ENCODE assay signal across 13 cellular contexts in the genomic region with DNA sequence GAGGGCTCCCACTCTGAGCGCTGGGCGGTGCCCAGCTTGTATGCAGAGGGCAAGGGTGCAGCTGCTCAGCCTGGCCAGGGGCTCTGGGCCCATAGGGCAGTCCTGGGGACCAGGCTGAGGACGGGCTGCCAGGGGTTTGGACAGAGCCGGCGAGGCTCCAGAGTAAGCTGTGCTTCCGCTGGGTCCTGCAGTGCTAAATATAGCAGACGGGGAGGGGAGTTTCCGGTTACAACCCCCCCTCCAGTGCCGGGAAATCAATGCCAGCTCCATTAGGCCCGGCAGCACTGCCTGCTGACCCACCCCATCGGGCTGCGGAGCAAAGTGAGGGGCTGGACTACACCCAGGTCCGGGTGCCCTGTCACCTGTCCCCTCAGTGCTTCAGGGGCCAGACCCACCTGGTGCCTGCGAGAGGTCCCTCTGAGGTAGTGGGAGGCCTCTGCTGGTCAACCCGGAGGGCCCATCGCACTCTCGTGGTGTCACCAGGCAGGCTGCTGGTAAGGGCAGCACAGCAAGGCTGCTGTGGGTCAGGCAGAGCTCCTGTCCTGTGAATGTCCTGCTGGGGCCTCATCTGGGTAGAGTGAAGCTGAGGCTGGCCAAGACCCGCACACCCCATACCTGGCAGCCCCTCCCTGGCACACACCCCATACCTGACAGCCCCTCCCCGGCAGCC. TPM values are rescaled to one million over a fixed set of nuclear protein-coding genes. Genes with fewer than 3 reads are reported as not detected.
A peak's percentile ranks its signal among the peaks of the same experiment; 100 is the strongest.
DNase-seq lines count a peak whose midpoint lies in the region; ATAC-seq, FAIRE-seq and TF ChIP-seq lines count a peak whose summit lies in the region.
"Had no signal": no experiment of that assay in that cellular context is flagged by ENCODE, and none has a peak within 500 bp of the region (broad histone marks: within the 10 kb centered on the region; RNA-seq: fewer than 3 reads in every experiment).

No MANE protein-coding gene starts in this region.

- no peak overlapping the region for H2AFZ ChIP-seq in HepG2 (ENCODE audit: low read length)
- H2AFZ ChIP-seq: GM23248 had no signal

- no peak overlapping the region for H3K4me2 ChIP-seq in HepG2 (ENCODE audit: low read depth, low read length)

- TF ChIP-seq EP300 in HepG2 (IDR thresholded peaks at IDR 0.05; ENCODE audit: low read depth in 2 of 2, low read length in 2 of 2): no peak
- TF ChIP-seq EP300 in HepG2 (CRISPR knock-in tag; IDR thresholded peaks at IDR 0.05; ENCODE audit: borderline replicate concordance): no peak

- POLR2A ChIA-PET in HepG2 (lab: Yijun Ruan, JAX): no interaction called here

- no peaks in the 10 kb centered on the region for H3K79me2 ChIP-seq in HepG2 (ENCODE audit: insufficient read depth, low read length)

- in situ Hi-C loops in HepG2 (cut with HindIII; ENCODE audit: extremely low pct_ligation_motif_present, low pct_unique_long_range_greater_than_20kb): no loop called here

- BruUV-seq in HepG2 (replicated peaks; lab: Mats Ljungman, UMichigan): no TSS peak

- no peaks in the 10 kb centered on the region for H3K4me1 ChIP-seq in HepG2 (ENCODE audit: insufficient read depth, low read length)

- H3K4me3 ChIP-seq in HepG2 (replicated peaks in 1 of 3; ENCODE audit: insufficient read depth in 1 of 3, low read depth in 2 of 3, low read length in 3 of 3): no peak overlapping the region
- H3K4me3 ChIP-seq: GM23248, thyroid gland had no signal

- TF ChIP-seq POLR2A in HepG2 (IDR thresholded peaks at IDR 0.05; ENCODE audit: insufficient read depth in 1 of 2, low read depth in 2 of 2, low read length in 2 of 2): no peak

- no peak overlapping the region for H3K9ac ChIP-seq in HepG2 (ENCODE audit: insufficient read depth, low read depth, low read length)
- H3K9ac ChIP-seq: GM23248 had no signal

- no peak for FAIRE-seq in HepG2 (lab: Jason Lieb, UNC)

- no peak for TF ChIP-seq CTCF in HepG2 (CRISPR knock-in tag; IDR thresholded peaks at IDR 0.05)

- 10% methylated on average over 2 of the region's 19 CpGs for WGBS in HepG2 (ENCODE audit: low lambda C conversion rate)

- CTCF ChIA-PET in HepG2 (lab: Yijun Ruan, JAX; ENCODE audit: low intra/inter-chr PET ratio, low total read pairs): no interaction called here

- intact Hi-C loops in HepG2 (cut with micrococcal nuclease; ENCODE audit: unreplicated experiment): no loop called here

- no peak for TF ChIP-seq RAD21 in HepG2 (CRISPR knock-in tag; IDR thresholded peaks at IDR 0.05)

- ATAC-seq in HepG2 (peak; percentile 13), HG02938 (IDR thresholded peaks at IDR 0.05; ENCODE audit: unreplicated experiment) (no peak)

- no peak overlapping the region for H3K27ac ChIP-seq in HepG2 (ENCODE audit: extremely low read length, insufficient read depth, low read length)
- H3K27ac ChIP-seq: epithelial cell of prostate, GM23248, thyroid gland had no signal

- DNase-seq in DMS153 (lab: John Stamatoyannopoulos, UW): peak; percentile 31
- peak; percentile 83 for DNase-seq in NCI-H146 (lab: John Stamatoyannopoulos, UW)
- peak; percentile 45 for DNase-seq in SHP77 treated with DMSO at 0.1 percent for 48 hours (lab: John Stamatoyannopoulos, UW)
- no peak for DNase-seq in HepG2 (ENCODE audit: low spot score)
- no peak for DNase-seq in AG20443 (ENCODE audit: low spot score)
- no peak for DNase-seq in activated CD8-positive, alpha-beta memory T cell treated with anti-CD3 and anti-CD28 coated beads, Interleukin-2, amount 50 U/mL, for 4 hours
- DNase-seq in stimulated activated CD4-positive, alpha-beta T cell treated with anti-CD3 and anti-CD28 coated beads, Interleukin-2, amount 100 ng/mL, for 24 hours: no peak
- DNase-seq: GF-D8, GM23248, IMR-90, thyroid gland had no signal

- H3K9me3 ChIP-seq in HepG2 (ENCODE audit: low read length): no peaks in the 10 kb centered on the region
- H3K9me3 ChIP-seq: thyroid gland had no signal

- H3K27me3 ChIP-seq in HepG2 (ENCODE audit: control insufficient read depth in 1 of 2, insufficient read depth in 2 of 2, low read length in 2 of 2): peaks cover 30 to 82% of the 10 kb centered on the region in 2 experiments
- H3K27me3 ChIP-seq: thyroid gland had no signal

- no peaks in the 10 kb centered on the region for H3K36me3 ChIP-seq in HepG2 (replicated peaks in 1 of 2; ENCODE audit: control insufficient read depth in 1 of 2, insufficient read depth in 2 of 2, low read length in 2 of 2)
- H3K36me3 ChIP-seq: thyroid gland had no signal

- no peaks in the 10 kb centered on the region; the same call in 1 of the 2 replicates for H4K20me1 ChIP-seq in HepG2 (ENCODE audit: insufficient read depth, low read length)

TF ChIP-seq in HepG2, 621 proteins besides CTCF, POLR2A, EP300 and RAD21:
- peak; percentile 10; the same call in 1 of the 2 replicates for TF ChIP-seq ETV5 (CRISPR knock-in tag; IDR thresholded peaks at IDR 0.05; ENCODE audit: borderline replicate concordance)
- no peak for TF ChIP-seq PITX1 (CRISPR knock-in tag; IDR thresholded peaks at IDR 0.05)

RNA-seq across cellular contexts. Expression of a gene that starts 2.6 kb away (rescaled TPM):
- total RNA-seq in HepG2 (2016; rRNA removed; fragmentation: Illumina TruSeq; extraction: Trizol): 0.04 TPM in 1 of 2 replicates, not detected in the other
- total RNA-seq in HepG2 (2016; cell fraction: cytosol; rRNA removed; fragmentation: Illumina TruSeq; extraction: Trizol; ENCODE audit: low read depth): not detected in 2 replicates
- not detected in 2 replicates for total RNA-seq in HepG2 (2016; cell fraction: insoluble cytoplasmic fraction; rRNA removed; fragmentation: Illumina TruSeq; extraction: Trizol)
- not detected in 2 replicates for total RNA-seq in HepG2 (2016; cell fraction: membrane; rRNA removed; fragmentation: Illumina TruSeq; extraction: Trizol)
- not detected in 2 replicates for total RNA-seq in HepG2 (2016; cell fraction: nucleus; rRNA removed; fragmentation: Illumina TruSeq; extraction: Trizol)
- 0.16 and 0.22 TPM in 2 replicates for polyA plus RNA-seq in HepG2 (2011; rRNA removed)
- polyA plus RNA-seq in HepG2 (2011; cell fraction: cytosol; rRNA removed): 0.04 and 0.10 TPM in 2 replicates
- polyA plus RNA-seq in HepG2 (2011; cell fraction: nucleus; rRNA removed): 1.3 and 3.3 TPM in 2 replicates
- polyA plus RNA-seq in HepG2 (2012): 0.16 TPM in 1 of 2 replicates, not detected in the other
- not detected in 2 replicates for polyA plus RNA-seq in HepG2 (2016; cell fraction: cytosol; fragmentation: Illumina TruSeq; extraction: Trizol; ENCODE audit: low read depth)
- not detected in 2 replicates for polyA plus RNA-seq in HepG2 (2016; cell fraction: insoluble cytoplasmic fraction; fragmentation: Illumina TruSeq; extraction: Trizol; ENCODE audit: low read depth)
- not detected in 2 replicates for polyA plus RNA-seq in HepG2 (2016; cell fraction: membrane; fragmentation: Illumina TruSeq; extraction: Trizol; ENCODE audit: low read depth)
- polyA plus RNA-seq in HepG2 (2016; cell fraction: nucleus; fragmentation: Illumina TruSeq; extraction: Trizol; ENCODE audit: insufficient read depth, low read depth): not detected in 2 replicates
- 0.36 and 6.6 TPM in 2 replicates for polyA minus RNA-seq in HepG2 (2011; rRNA and poly(A)+ RNA removed; ENCODE audit: low replicate concordance)
- polyA minus RNA-seq in HepG2 (2011; cell fraction: cytosol; rRNA and poly(A)+ RNA removed): 0.44 TPM in 1 of 2 replicates, not detected in the other
- 0.13 TPM in 1 of 2 replicates, not detected in the other for polyA minus RNA-seq in HepG2 (2011; cell fraction: nucleus; rRNA and poly(A)+ RNA removed)
- polyA plus RNA-seq: GM23248 had no signal

RNA-seq across cellular contexts. Expression of a gene that starts 10.0 kb away (rescaled TPM):
- total RNA-seq in HepG2 (2016; rRNA removed; fragmentation: Illumina TruSeq; extraction: Trizol): 4.0 and 5.8 TPM in 2 replicates
- total RNA-seq in HepG2 (2016; cell fraction: cytosol; rRNA removed; fragmentation: Illumina TruSeq; extraction: Trizol; ENCODE audit: low read depth): 9.0 and 9.9 TPM in 2 replicates
- total RNA-seq in HepG2 (2016; cell fraction: insoluble cytoplasmic fraction; rRNA removed; fragmentation: Illumina TruSeq; extraction: Trizol): 4.4 and 5.8 TPM in 2 replicates
- 7.1 and 10.6 TPM in 2 replicates for total RNA-seq in HepG2 (2016; cell fraction: membrane; rRNA removed; fragmentation: Illumina TruSeq; extraction: Trizol)
- 2.4 and 2.7 TPM in 2 replicates for total RNA-seq in HepG2 (2016; cell fraction: nucleus; rRNA removed; fragmentation: Illumina TruSeq; extraction: Trizol)
- polyA plus RNA-seq in HepG2 (2011; rRNA removed): 6.1 and 6.7 TPM in 2 replicates
- 5.7 and 9.2 TPM in 2 replicates for polyA plus RNA-seq in HepG2 (2011; cell fraction: cytosol; rRNA removed)
- polyA plus RNA-seq in HepG2 (2011; cell fraction: nucleus; rRNA removed): 5.6 and 6.5 TPM in 2 replicates
- 4.5 and 5.4 TPM in 2 replicates for polyA plus RNA-seq in HepG2 (2012)
- polyA plus RNA-seq in HepG2 (2016; cell fraction: cytosol; fragmentation: Illumina TruSeq; extraction: Trizol; ENCODE audit: low read depth): 11.3 and 13.8 TPM in 2 replicates
- 4.0 and 5.1 TPM in 2 replicates for polyA plus RNA-seq in HepG2 (2016; cell fraction: insoluble cytoplasmic fraction; fragmentation: Illumina TruSeq; extraction: Trizol; ENCODE audit: low read depth)
- polyA plus RNA-seq in HepG2 (2016; cell fraction: membrane; fragmentation: Illumina TruSeq; extraction: Trizol; ENCODE audit: low read depth): 7.8 and 10.1 TPM in 2 replicates
- polyA plus RNA-seq in HepG2 (2016; cell fraction: nucleus; fragmentation: Illumina TruSeq; extraction: Trizol; ENCODE audit: insufficient read depth, low read depth): 5.5 and 5.6 TPM in 2 replicates
- polyA minus RNA-seq in HepG2 (2011; rRNA and poly(A)+ RNA removed; ENCODE audit: low replicate concordance): 3.5 and 4.3 TPM in 2 replicates
- polyA minus RNA-seq in HepG2 (2011; cell fraction: cytosol; rRNA and poly(A)+ RNA removed): 1.3 and 3.4 TPM in 2 replicates
- 1.3 and 1.9 TPM in 2 replicates for polyA minus RNA-seq in HepG2 (2011; cell fraction: nucleus; rRNA and poly(A)+ RNA removed)

Comparison
In these comparisons a context has a peak if more than half of its experiments do, and no peak if none do; other contexts are left out.
1. DNase-seq: peak in DMS153 (single experiment), NCI-H146 (single experiment) and SHP77 treated with DMSO at 0.1 percent for 48 hours (single experiment); none in HepG2 (single experiment), AG20443 (single experiment), activated CD8-positive, alpha-beta memory T cell treated with anti-CD3 and anti-CD28 coated beads, Interleukin-2, amount 50 U/mL, for 4 hours (single experiment) and stimulated activated CD4-positive, alpha-beta T cell treated with anti-CD3 and anti-CD28 coated beads, Interleukin-2, amount 100 ng/mL, for 24 hours (0 of 2).